ENCODE assay signal across 24 cellular contexts in the genomic region with DNA sequence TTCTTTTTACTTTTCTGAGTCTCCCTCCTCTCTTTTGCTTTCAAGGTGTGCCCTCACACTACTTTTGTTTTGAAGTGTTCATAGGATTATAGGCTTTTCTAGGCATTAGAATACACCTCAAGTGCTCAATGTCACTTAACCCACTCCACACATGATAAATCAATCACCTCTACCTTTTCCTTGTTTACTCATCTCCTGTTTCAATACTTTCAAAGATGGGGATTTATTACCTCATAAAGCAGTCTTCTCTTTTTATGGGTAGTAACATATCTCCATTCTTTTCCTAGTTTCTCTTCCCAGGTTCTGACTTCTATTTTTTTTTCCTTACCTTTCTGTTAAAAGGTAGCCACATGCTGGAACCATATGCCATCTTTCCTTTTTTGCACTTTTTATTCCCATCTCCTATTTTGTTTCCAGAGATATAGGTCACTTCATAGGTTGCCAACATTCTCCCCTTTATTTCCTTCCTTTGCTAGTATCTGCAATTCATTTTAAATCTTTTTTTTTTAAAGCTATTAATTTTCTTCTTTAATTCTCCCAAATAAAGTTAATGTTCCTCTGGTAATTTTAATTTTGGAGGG.
"Had no signal": no experiment of that assay in that cellular context is flagged by ENCODE, and none has a peak within 500 bp of the region (broad histone marks: within the 10 kb centered on the region; RNA-seq: fewer than 3 reads in every experiment).

No MANE protein-coding gene starts in this region.

- ATAC-seq: activated CD8-positive, alpha-beta T cell treated with anti-CD3 and anti-CD28 coated beads, Interleukin-2, amount 10 ng/mL, durations not matched to agents 7 days and 5 days; body of pancreas; left lobe of liver; stimulated activated memory B cell treated with anti-CD40 and anti-IgM and Interleukin-4, amounts not matched to agents 10 μg/mL and 1 μg/mL and 100 μg/mL, for 72 hours had no signal

- H3K27me3 ChIP-seq: colonic mucosa, spleen, testis had no signal

- H3K36me3 ChIP-seq: colonic mucosa, spleen had no signal

- FAIRE-seq: islet of Langerhans had no signal

- H3K27me3 Mint-ChIP-seq: activated naive CD8-positive, alpha-beta T cell treated with anti-CD3 and anti-CD28 coated beads, Interleukin-2, amount 10 ng/mL, durations not matched to agents 7 days and 5 days; activated T-cell treated with anti-CD3 and anti-CD28 coated beads, Interleukin-2, amount 50 U/mL, for 24 hours; stimulated activated memory B cell treated with anti-CD40 and anti-IgM and Interleukin-4, amounts not matched to agents 10 μg/mL and 1 μg/mL and 100 μg/mL, for 72 hours had no signal

- H3K27ac ChIP-seq: body of pancreas, colonic mucosa, spleen, testis had no signal

- H3K4me3 ChIP-seq: body of pancreas, colonic mucosa, spleen, testis had no signal

- H3K4me1 ChIP-seq: body of pancreas, colonic mucosa, spleen, testis had no signal

- H3K36me3 Mint-ChIP-seq: activated naive CD8-positive, alpha-beta T cell treated with anti-CD3 and anti-CD28 coated beads, Interleukin-2, amount 10 ng/mL, durations not matched to agents 7 days and 5 days; stimulated activated memory B cell treated with anti-CD40 and anti-IgM and Interleukin-4, amounts not matched to agents 10 μg/mL and 1 μg/mL and 100 μg/mL, for 72 hours; type B pancreatic cell had no signal

- DNase-seq: activated CD4-positive, alpha-beta T cell treated with anti-CD3 and anti-CD28 coated beads for 48 hours; activated CD4-positive, CD25-positive, alpha-beta regulatory T cell; activated CD8-positive, alpha-beta T cell treated with anti-CD3 and anti-CD28 coated beads, Interleukin-2, amount 10 ng/mL, durations not matched to agents 7 days and 5 days; activated naive CD4-positive, alpha-beta T cell treated with Interleukin-2 at 50 U/mL for 16 hours; activated naive CD8-positive, alpha-beta T cell treated with anti-CD3 and anti-CD28 coated beads, Interleukin-2, amount 10 ng/mL, durations not matched to agents 7 days and 5 days; activated T-cell treated with anti-CD3 and anti-CD28 coated beads, Interleukin-2, amount 50 U/mL, for 24 hours; amygdala; body of pancreas; colonic mucosa; foreskin melanocyte; glutamatergic neuron; hippocampal formation; mammary epithelial cell; occipital lobe; retina; spleen; stimulated activated CD4-positive, alpha-beta T cell treated with anti-CD3 and anti-CD28 coated beads, Interleukin-4, amount 100 ng/mL, for 4 hours; T1000; testis had no signal

- H3K27ac Mint-ChIP-seq: activated CD8-positive, alpha-beta T cell treated with anti-CD3 and anti-CD28 coated beads, Interleukin-2, amount 10 ng/mL, durations not matched to agents 7 days and 5 days; activated naive CD8-positive, alpha-beta T cell treated with anti-CD3 and anti-CD28 coated beads, Interleukin-2, amount 10 ng/mL, durations not matched to agents 7 days and 5 days; activated T-cell treated with anti-CD3 and anti-CD28 coated beads, Interleukin-2, amount 50 U/mL, for 24 hours; activated T-helper 2 cell treated with anti-CD3 and anti-CD28 coated beads, Interferon-gamma antibody, Interleukin-2, Interleukin-4, amounts not matched to agents 10 μg/mL and 5 μg/mL and 100 μg/mL, durations not matched to agents 14 hours and 24 hours and 36 hours; stimulated activated memory B cell treated with anti-CD40 and anti-IgM and Interleukin-4, amounts not matched to agents 10 μg/mL and 1 μg/mL and 100 μg/mL, for 72 hours; type B pancreatic cell had no signal

- H3K9me3 ChIP-seq: body of pancreas, colonic mucosa, testis had no signal

- H3K4me1 Mint-ChIP-seq: activated naive CD8-positive, alpha-beta T cell treated with anti-CD3 and anti-CD28 coated beads, Interleukin-2, amount 10 ng/mL, durations not matched to agents 7 days and 5 days; stimulated activated memory B cell treated with anti-CD40 and anti-IgM and Interleukin-4, amounts not matched to agents 10 μg/mL and 1 μg/mL and 100 μg/mL, for 72 hours had no signal

- H3K4me3 Mint-ChIP-seq: activated CD8-positive, alpha-beta T cell treated with anti-CD3 and anti-CD28 coated beads, Interleukin-2, amount 10 ng/mL, durations not matched to agents 7 days and 5 days; activated naive CD8-positive, alpha-beta T cell treated with anti-CD3 and anti-CD28 coated beads, Interleukin-2, amount 10 ng/mL, durations not matched to agents 7 days and 5 days; activated T-cell treated with anti-CD3 and anti-CD28 coated beads, Interleukin-2, amount 50 U/mL, for 24 hours; stimulated activated memory B cell treated with anti-CD40 and anti-IgM and Interleukin-4, amounts not matched to agents 10 μg/mL and 1 μg/mL and 100 μg/mL, for 72 hours; type B pancreatic cell had no signal

- H3K9me3 Mint-ChIP-seq: activated naive CD8-positive, alpha-beta T cell treated with anti-CD3 and anti-CD28 coated beads, Interleukin-2, amount 10 ng/mL, durations not matched to agents 7 days and 5 days; activated T-helper 2 cell treated with anti-CD3 and anti-CD28 coated beads, Interferon-gamma antibody, Interleukin-2, Interleukin-4, amounts not matched to agents 10 μg/mL and 5 μg/mL and 100 μg/mL, durations not matched to agents 14 hours and 24 hours and 36 hours had no signal
